11 cellular contexts compared by ENCODE assay signal in the genomic region with DNA sequence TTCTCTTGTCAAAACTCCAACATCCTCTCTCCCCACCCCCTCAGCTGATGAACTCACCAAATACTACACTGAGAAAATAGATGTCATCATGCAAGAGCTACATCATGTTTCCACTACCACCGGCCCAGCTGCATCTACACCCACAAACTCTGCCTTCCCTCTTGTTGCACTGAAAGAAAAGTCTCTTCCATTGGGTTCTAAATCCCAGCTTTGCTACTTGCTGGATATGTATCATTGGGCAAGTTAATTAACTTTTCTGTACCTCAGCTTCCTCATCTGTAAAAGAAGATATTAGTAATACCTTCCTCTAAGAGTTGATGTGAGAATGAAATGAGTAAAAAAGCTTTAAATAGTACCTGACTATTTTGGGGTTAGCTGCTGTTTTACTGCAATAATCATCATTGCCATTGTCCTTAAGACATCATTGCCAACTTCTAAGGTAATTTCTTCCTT.
A peak's percentile ranks its signal among the peaks of the same experiment; 100 is the strongest.
DNase-seq lines count a peak whose midpoint lies in the region; ATAC-seq, FAIRE-seq and TF ChIP-seq lines count a peak whose summit lies in the region.
"Had no signal": no experiment of that assay in that cellular context is flagged by ENCODE, and none has a peak within 500 bp of the region (broad histone marks: within the 10 kb centered on the region; RNA-seq: fewer than 3 reads in every experiment).

No MANE protein-coding gene starts in this region.

- DNase-seq in GM18507 (ENCODE audit: extremely low spot score, insufficient read length, low read depth) (no peak), glomerular visceral epithelial cell (ENCODE audit: extremely low spot score) (peak; percentile 32), CD14-positive monocyte (ENCODE audit: low spot score) (no peak), mesenteric fat pad (ENCODE audit: low spot score) (no peak), Caco-2 (no peak)
- DNase-seq: central memory CD4-positive, alpha-beta T cell; DND-41; heart right ventricle had no signal

- POLR2A ChIA-PET in Caco-2 (lab: Charles Lee): no interaction called here

- no peaks in the 10 kb centered on the region for H3K36me3 ChIP-seq in Caco-2 (ENCODE audit: control insufficient read depth, insufficient read depth, low read length)

- no TSS peak for BruUV-seq in Caco-2 (replicated peaks; lab: Mats Ljungman, UMichigan)

- ATAC-seq in GM21367 (IDR thresholded peaks at IDR 0.05; ENCODE audit: unreplicated experiment) (peak; percentile 79), HG03280 (IDR thresholded peaks at IDR 0.05; ENCODE audit: unreplicated experiment) (peak; percentile 72), HG03097 (IDR thresholded peaks at IDR 0.05; ENCODE audit: low FRiP score, unreplicated experiment) (no peak)
- ATAC-seq: heart right ventricle had no signal

- intact Hi-C loops in CD14-positive monocyte (cut with micrococcal nuclease): no loop called here
- intact Hi-C loops in Caco-2 (cut with micrococcal nuclease; ENCODE audit: unreplicated experiment): no loop called here

- TF ChIP-seq CTCF in CD14-positive monocyte (IDR thresholded peaks at IDR 0.05) (no peak), Caco-2 (IDR thresholded peaks at IDR 0.05; ENCODE audit: insufficient read depth in 1 of 2, low read depth in 1 of 2, low read length in 1 of 2, severe bottlenecking in 1 of 2, unreplicated experiment in 1 of 2) (no peak)

- no peaks in the 10 kb centered on the region for H3K27me3 ChIP-seq in Caco-2 (replicated peaks; ENCODE audit: control insufficient read depth, insufficient read depth, low read length)
- H3K27me3 ChIP-seq: heart right ventricle had no signal

- H3K9me3 Mint-ChIP-seq in CD14-positive monocyte: no peaks in the 10 kb centered on the region
- H3K9me3 Mint-ChIP-seq in Caco-2 (ENCODE audit: unreplicated experiment): no peaks in the 10 kb centered on the region

- CTCF ChIA-PET in Caco-2 (lab: Charles Lee): no interaction called here

- peak; percentile 79 for FAIRE-seq in GM18507 (lab: Jason Lieb, UNC)

- peaks cover 46% of the 10 kb centered on the region for H3K4me1 ChIP-seq in Caco-2

- no peak overlapping the region for H3K4me3 Mint-ChIP-seq in CD14-positive monocyte
- no peak overlapping the region for H3K4me3 Mint-ChIP-seq in Caco-2 (ENCODE audit: unreplicated experiment)

- H3K4me3 ChIP-seq in Caco-2 (ENCODE audit: low read depth, low read length): no peak overlapping the region
- H3K4me3 ChIP-seq: heart right ventricle had no signal

- H3K27me3 Mint-ChIP-seq in CD14-positive monocyte (ENCODE audit: low read depth in 3 of 3) (no peaks in the 10 kb centered on the region), Caco-2 (ENCODE audit: insufficient read depth, unreplicated experiment) (no peaks in the 10 kb centered on the region)

- H3K4me1 Mint-ChIP-seq in CD14-positive monocyte: no peaks in the 10 kb centered on the region
- peaks cover 8% of the 10 kb centered on the region for H3K4me1 Mint-ChIP-seq in Caco-2 (ENCODE audit: low read depth, unreplicated experiment)

- H3K36me3 Mint-ChIP-seq in CD14-positive monocyte (peaks cover 16 to 17% of the 10 kb centered on the region in 2 donors), Caco-2 (ENCODE audit: insufficient read depth, unreplicated experiment) (no peaks in the 10 kb centered on the region)

- no peak overlapping the region for H3K27ac Mint-ChIP-seq in CD14-positive monocyte
- no peak overlapping the region for H3K27ac Mint-ChIP-seq in Caco-2 (ENCODE audit: unreplicated experiment)

- H3K9me3 ChIP-seq in Caco-2: no peaks in the 10 kb centered on the region
- H3K9me3 ChIP-seq: heart right ventricle had no signal
